In the genomic region with DNA sequence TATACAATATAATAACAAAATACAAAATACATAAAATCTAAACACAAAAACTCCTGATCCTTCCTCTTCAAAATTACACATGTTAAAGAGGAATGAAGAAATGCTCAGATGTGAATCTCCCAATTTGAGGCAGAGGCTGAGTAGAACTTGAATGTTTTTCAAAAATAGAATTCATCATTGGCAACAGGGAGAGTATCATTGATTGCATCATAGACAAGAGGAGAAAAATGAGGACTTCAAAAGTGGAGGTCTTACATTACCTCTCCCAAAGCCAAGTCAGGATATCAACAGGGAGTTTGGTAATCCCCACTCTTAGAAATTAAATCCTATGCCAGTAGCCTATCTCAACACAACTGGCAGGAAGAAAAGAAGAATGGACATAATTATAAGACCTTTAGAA, we compare ENCODE assay signal across 24 cellular contexts.
"Had no signal": no experiment of that assay in that cellular context is flagged by ENCODE, and none has a peak within 500 bp of the region (broad histone marks: within the 10 kb centered on the region; RNA-seq: fewer than 3 reads in every experiment).

No MANE protein-coding gene starts in this region.

- H3K4me3 Mint-ChIP-seq: mesothelial cell of epicardium; naive thymus-derived CD4-positive, alpha-beta T cell; natural killer cell treated with Interleukin-12 subunit alpha and Interleukin-12 subunit beta and Interleukin-15 and Interleukin-18, amount 100 ng/mL, for 72 hours; neural crest cell; stimulated activated memory B cell treated with anti-CD40 and anti-IgM and Interleukin-4, amounts not matched to agents 10 μg/mL and 1 μg/mL and 100 μg/mL, for 72 hours; stimulated activated naive CD8-positive, alpha-beta T cell treated with anti-CD3 and anti-CD28 coated beads, Interleukin-15, amount 100 ng/mL, for 72 hours; type B pancreatic cell had no signal

- ATAC-seq: mucosa of descending colon; naive thymus-derived CD4-positive, alpha-beta T cell; natural killer cell treated with Interleukin-12 subunit alpha and Interleukin-12 subunit beta and Interleukin-15 and Interleukin-18, amount 100 ng/mL, for 72 hours; pancreas; right cardiac atrium; stimulated activated memory B cell treated with anti-CD40 and anti-IgM and Interleukin-4, amounts not matched to agents 10 μg/mL and 1 μg/mL and 100 μg/mL, for 72 hours; stimulated activated naive CD8-positive, alpha-beta T cell treated with anti-CD3 and anti-CD28 coated beads, Interleukin-15, amount 100 ng/mL, for 72 hours had no signal

- H3K9me3 Mint-ChIP-seq: stimulated activated memory B cell treated with anti-CD40 and anti-IgM and Interleukin-4, amounts not matched to agents 10 μg/mL and 1 μg/mL and 100 μg/mL, for 72 hours; type B pancreatic cell had no signal

- H3K27me3 Mint-ChIP-seq: naive thymus-derived CD4-positive, alpha-beta T cell; natural killer cell treated with Interleukin-12 subunit alpha and Interleukin-12 subunit beta and Interleukin-15 and Interleukin-18, amount 100 ng/mL, for 72 hours; stimulated activated memory B cell treated with anti-CD40 and anti-IgM and Interleukin-4, amounts not matched to agents 10 μg/mL and 1 μg/mL and 100 μg/mL, for 72 hours; stimulated activated naive CD8-positive, alpha-beta T cell treated with anti-CD3 and anti-CD28 coated beads, Interleukin-15, amount 100 ng/mL, for 72 hours; type B pancreatic cell had no signal

- DNase-seq: islet precursor cell; left ventricle myocardium inferior; mesendoderm; mucosa of descending colon; naive thymus-derived CD4-positive, alpha-beta T cell; nucleus accumbens; pancreas; posterior cingulate gyrus; retina; right cardiac atrium; sigmoid colon; stimulated activated CD4-positive, alpha-beta T cell treated with anti-CD3 and anti-CD28 coated beads, Interleukin-1b, Interleukin-23, amount 100 ng/mL, for 48 hours; stimulated activated CD4-positive, alpha-beta T cell treated with anti-CD3 and anti-CD28 coated beads, Interleukin-2, amount 100 ng/mL, for 48 hours; stimulated activated CD4-positive, alpha-beta T cell treated with anti-CD3 and anti-CD28 coated beads, Interleukin-4, amount 100 ng/mL, for 4 hours; stimulated activated CD8-positive, alpha-beta memory T cell treated with anti-CD3 and anti-CD28 coated beads, Interleukin-4, amount 100 ng/mL, for 48 hours; stimulated activated naive CD4-positive, alpha-beta T cell treated with Interleukin-2 at 50 U/mL for 16 hours; stimulated activated naive CD8-positive, alpha-beta T cell treated with anti-CD3 and anti-CD28 coated beads, Interleukin-15, amount 100 ng/mL, for 72 hours; substantia nigra; uterus had no signal

- H3K36me3 Mint-ChIP-seq: mesothelial cell of epicardium; naive thymus-derived CD4-positive, alpha-beta T cell; natural killer cell treated with Interleukin-12 subunit alpha and Interleukin-12 subunit beta and Interleukin-15 and Interleukin-18, amount 100 ng/mL, for 72 hours; stimulated activated memory B cell treated with anti-CD40 and anti-IgM and Interleukin-4, amounts not matched to agents 10 μg/mL and 1 μg/mL and 100 μg/mL, for 72 hours; type B pancreatic cell had no signal

- H3K4me1 Mint-ChIP-seq: naive thymus-derived CD4-positive, alpha-beta T cell; stimulated activated memory B cell treated with anti-CD40 and anti-IgM and Interleukin-4, amounts not matched to agents 10 μg/mL and 1 μg/mL and 100 μg/mL, for 72 hours; stimulated activated naive CD8-positive, alpha-beta T cell treated with anti-CD3 and anti-CD28 coated beads, Interleukin-15, amount 100 ng/mL, for 72 hours had no signal

- H3K27ac Mint-ChIP-seq: mesothelial cell of epicardium; naive thymus-derived CD4-positive, alpha-beta T cell; natural killer cell treated with Interleukin-12 subunit alpha and Interleukin-12 subunit beta and Interleukin-15 and Interleukin-18, amount 100 ng/mL, for 72 hours; stimulated activated memory B cell treated with anti-CD40 and anti-IgM and Interleukin-4, amounts not matched to agents 10 μg/mL and 1 μg/mL and 100 μg/mL, for 72 hours; stimulated activated naive CD8-positive, alpha-beta T cell treated with anti-CD3 and anti-CD28 coated beads, Interleukin-15, amount 100 ng/mL, for 72 hours; type B pancreatic cell had no signal
